In genomic region chr17:35731239-35731931, GRCh38 we compare ENCODE assay signal across 8 cellular contexts. TPM values are rescaled to one million over a fixed set of nuclear protein-coding genes. Genes with fewer than 3 reads are reported as not detected.
DNase-seq lines count a peak whose midpoint lies in the region; TF ChIP-seq lines count a peak whose summit lies in the region.

RASL10B (plus strand) TSS chr17:35731639; CDS start chr17:35735185, 3,546 bp downstream.

- 4% methylated on average over 31 to 46 of the region's 46 CpGs for WGBS in ectodermal cell, 2 experiments
- WGBS in lower leg skin, 2 donors = 8 to 12% methylated on average over 12 to 18 of the region's 46 CpGs

- H3K27ac Mint-ChIP-seq in CD14-positive monocyte = peak within 1 kb of the TSS in 1 of 7 donors; percentile 65

- peaks cover 35% of the 10 kb centered on the region for H3K4me1 ChIP-seq in ectodermal cell (ENCODE audit: control insufficient read depth, insufficient read depth, low read length)

- peaks cover 23 to 26% of the 10 kb centered on the region in 2 donors for H3K36me3 Mint-ChIP-seq in CD14-positive monocyte

- no peak for TF ChIP-seq POLR2A in lower leg skin (IDR thresholded peaks at IDR 0.05)

- no peaks in the 10 kb centered on the region for H3K27me3 ChIP-seq in ectodermal cell (ENCODE audit: control insufficient read depth, insufficient read depth, low read length, poor library complexity, severe bottlenecking)

- TF ChIP-seq CTCF in CD14-positive monocyte (IDR thresholded peaks at IDR 0.05) (no peak), lower leg skin (IDR thresholded peaks at IDR 0.05) (no peak)

- peaks cover 11% of the 10 kb centered on the region for H3K4me1 Mint-ChIP-seq in CD14-positive monocyte

- peak within 1 kb of the TSS; percentile 24 to 82 for H3K4me3 Mint-ChIP-seq in CD14-positive monocyte

- no peaks in the 10 kb centered on the region for H3K36me3 ChIP-seq in ectodermal cell (ENCODE audit: control insufficient read depth, insufficient read depth, low read length)

- H3K27ac ChIP-seq in ectodermal cell (ENCODE audit: insufficient read depth, low read depth, low read length, poor library complexity, severe bottlenecking) = no peak within 1 kb of the TSS

- no peak for DNase-seq in CD14-positive monocyte (ENCODE audit: low spot score)
- peak; percentile 93 for DNase-seq in HuH-7 (ENCODE audit: low spot score)
- peak; percentile 48 for DNase-seq in activated CD4-positive, alpha-beta T cell treated with anti-CD3 and anti-CD28 coated beads, Interleukin-2, amount 50 U/mL, for 1 hour
- peak in 1 of 2 donors; percentile 89 for DNase-seq in lower leg skin (ENCODE audit: low spot score in 2 of 2)
- DNase-seq in stimulated activated CD4-positive, alpha-beta T cell treated with anti-CD3 and anti-CD28 coated beads, Interleukin-4, amount 100 ng/mL, for 48 hours (ENCODE audit: low read depth in 2 of 2) = peak; percentile 32 to 55
- DNase-seq in NAMALWA (ENCODE audit: low spot score) = no peak
- DNase-seq in effector CD8-positive, alpha-beta T cell (lab: John Stamatoyannopoulos, UW) = no peak

- H3K4me3 ChIP-seq in ectodermal cell (ENCODE audit: insufficient read depth, low read depth, low read length) (peak within 1 kb of the TSS; percentile 71), lower leg skin (ENCODE audit: low read depth, poor library complexity, severe bottlenecking) (peak within 1 kb of the TSS; percentile 40)

- peaks cover 26 to 34% (median 26%) of the 10 kb centered on the region in 3 donors for H3K27me3 Mint-ChIP-seq in CD14-positive monocyte (ENCODE audit: low read depth in 3 of 3)

- H3K9me3 Mint-ChIP-seq in CD14-positive monocyte = peaks cover 0 to 3% (median 0%) of the 10 kb centered on the region in 7 donors

- intact Hi-C loops in CD14-positive monocyte (cut with micrococcal nuclease) (no loop called here), lower leg skin (cut with DNase I; ENCODE audit: low total_unique reads) (no loop called here)

- H3K9me3 ChIP-seq in ectodermal cell (ENCODE audit: control insufficient read depth, low read length) = no peaks in the 10 kb centered on the region

RNA-seq across cellular contexts. Expression of gene RASL10B, which starts in this region (rescaled TPM):
- not detected for polyA plus RNA-seq in CD14-positive monocyte
- 33.2 TPM for polyA plus RNA-seq in ectodermal cell (2013, experiment 1 of 4)
- polyA plus RNA-seq in ectodermal cell (2013, experiment 2 of 4) = 32.1 TPM
- 22.7 TPM for polyA plus RNA-seq in ectodermal cell (2013, experiment 3 of 4)
- polyA plus RNA-seq in ectodermal cell (2013, experiment 4 of 4) = 25.0 TPM
- 1 to 10 TPM in 3 of 4 donors, under 1 TPM in 1; 0.66 to 2.4 (median 1.5) TPM for total RNA-seq in lower leg skin

Comparison
In these comparisons a context has a peak if more than half of its experiments do, and no peak if none do; other contexts are left out.
1. DNase-seq: peak in HuH-7 (single experiment), activated CD4-positive, alpha-beta T cell treated with anti-CD3 and anti-CD28 coated beads, Interleukin-2, amount 50 U/mL, for 1 hour (single experiment) and stimulated activated CD4-positive, alpha-beta T cell treated with anti-CD3 and anti-CD28 coated beads, Interleukin-4, amount 100 ng/mL, for 48 hours (2 of 2); none in CD14-positive monocyte (single experiment), NAMALWA (single experiment) and effector CD8-positive, alpha-beta T cell (single experiment).